Comparison of ENCODE assay signal across 1 cellular context in the genomic region with DNA sequence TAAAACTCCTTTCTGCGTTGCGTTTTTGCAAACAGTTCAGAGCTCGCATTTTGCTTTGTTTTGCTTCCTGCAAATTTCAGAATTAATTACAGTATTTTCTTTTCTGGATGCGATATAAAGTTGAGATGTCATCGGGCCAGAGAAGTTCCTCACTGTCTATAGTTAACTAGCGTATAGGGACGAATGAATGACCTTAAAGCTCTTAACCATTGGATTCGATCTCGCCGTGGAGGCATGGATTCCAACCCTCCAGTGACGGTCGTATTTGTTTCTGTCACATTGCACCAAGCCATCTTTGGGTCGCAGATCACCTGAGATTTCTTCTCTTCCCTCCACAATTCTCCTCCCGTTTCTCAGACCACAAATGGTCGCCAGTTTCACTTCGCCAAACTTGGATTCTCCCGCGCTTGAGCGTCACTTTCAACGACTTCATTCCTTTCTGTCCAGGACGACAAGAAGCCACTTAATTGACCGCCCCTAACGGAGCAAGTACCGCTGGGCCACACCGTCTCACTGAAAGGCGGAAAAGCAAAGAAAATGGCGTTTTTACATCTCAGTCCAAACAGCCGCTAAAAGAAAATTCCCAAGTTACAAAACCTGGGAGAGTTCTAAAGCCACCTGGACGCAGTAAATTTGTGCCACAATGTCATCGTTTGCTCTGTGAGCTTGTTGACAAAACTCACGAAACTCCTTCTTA.
TF ChIP-seq lines count a peak whose summit lies in the region.

No MANE protein-coding gene starts in this region.

TF ChIP-seq in K562, 482 proteins besides CTCF, POLR2A, EP300 and RAD21 (continued from another document):
- TF ChIP-seq, protein P1, sequence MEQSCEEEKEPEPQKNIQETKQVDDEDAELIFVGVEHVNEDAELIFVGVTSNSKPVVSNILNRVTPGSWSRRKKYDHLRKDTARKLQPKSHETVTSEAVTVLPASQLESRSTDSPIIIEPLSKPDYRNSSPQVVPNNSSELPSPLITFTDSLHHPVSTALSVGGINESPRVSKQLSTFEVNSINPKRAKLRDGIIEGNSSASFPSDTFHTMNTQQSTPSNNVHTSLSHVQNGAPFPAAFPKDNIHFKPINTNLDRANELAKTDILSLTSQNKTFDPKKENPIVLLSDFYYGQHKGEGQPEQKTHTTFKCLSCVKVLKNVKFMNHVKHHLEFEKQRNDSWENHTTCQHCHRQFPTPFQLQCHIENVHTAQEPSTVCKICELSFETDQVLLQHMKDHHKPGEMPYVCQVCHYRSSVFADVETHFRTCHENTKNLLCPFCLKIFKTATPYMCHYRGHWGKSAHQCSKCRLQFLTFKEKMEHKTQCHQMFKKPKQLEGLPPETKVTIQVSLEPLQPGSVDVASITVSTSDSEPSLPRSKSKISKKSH (CRISPR knock-in tag; IDR thresholded peaks at IDR 0.05): no peak
- TF ChIP-seq PHTF2 (CRISPR knock-in tag; IDR thresholded peaks at IDR 0.05) (no peak), ZNF79 (CRISPR knock-in tag; IDR thresholded peaks at IDR 0.05; ENCODE audit: low read depth) (no peak), NFIC (IDR thresholded peaks at IDR 0.05) (0 out of 2 replicates have a peak, but pooled peaks have one; percentile 22), MAFK (IDR thresholded peaks at IDR 0.05; ENCODE audit: low read length) (no peak), NFRKB (IDR thresholded peaks at IDR 0.05; ENCODE audit: low read depth) (0 out of 2 replicates have a peak, but pooled peaks have one; percentile 28), HDAC2 (IDR thresholded peaks at IDR 0.05) (no peak), L3MBTL2 (IDR thresholded peaks at IDR 0.05) (no peak), FOXK1 (CRISPR knock-in tag; IDR thresholded peaks at IDR 0.05; ENCODE audit: borderline replicate concordance) (no peak), SREBF2 (CRISPR knock-in tag; IDR thresholded peaks at IDR 0.05) (no peak), RCOR1 (IDR thresholded peaks at IDR 0.05; ENCODE audit: borderline replicate concordance in 1 of 2, low read depth in 2 of 2, low read length in 2 of 2) (0 out of 4 replicates have a peak, but pooled peaks of 1 of the 2 experiments have one; percentile 16), ETV5 (CRISPR knock-in tag; IDR thresholded peaks at IDR 0.05; ENCODE audit: low read depth) (no peak)
- TF ChIP-seq, protein P2, sequence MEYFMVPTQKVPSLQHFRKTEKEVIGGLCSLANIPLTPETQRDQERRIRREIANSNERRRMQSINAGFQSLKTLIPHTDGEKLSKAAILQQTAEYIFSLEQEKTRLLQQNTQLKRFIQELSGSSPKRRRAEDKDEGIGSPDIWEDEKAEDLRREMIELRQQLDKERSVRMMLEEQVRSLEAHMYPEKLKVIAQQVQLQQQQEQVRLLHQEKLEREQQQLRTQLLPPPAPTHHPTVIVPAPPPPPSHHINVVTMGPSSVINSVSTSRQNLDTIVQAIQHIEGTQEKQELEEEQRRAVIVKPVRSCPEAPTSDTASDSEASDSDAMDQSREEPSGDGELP (CRISPR knock-in tag; IDR thresholded peaks at IDR 0.05; ENCODE audit: borderline replicate concordance): no peak
- TF ChIP-seq, protein P3, sequence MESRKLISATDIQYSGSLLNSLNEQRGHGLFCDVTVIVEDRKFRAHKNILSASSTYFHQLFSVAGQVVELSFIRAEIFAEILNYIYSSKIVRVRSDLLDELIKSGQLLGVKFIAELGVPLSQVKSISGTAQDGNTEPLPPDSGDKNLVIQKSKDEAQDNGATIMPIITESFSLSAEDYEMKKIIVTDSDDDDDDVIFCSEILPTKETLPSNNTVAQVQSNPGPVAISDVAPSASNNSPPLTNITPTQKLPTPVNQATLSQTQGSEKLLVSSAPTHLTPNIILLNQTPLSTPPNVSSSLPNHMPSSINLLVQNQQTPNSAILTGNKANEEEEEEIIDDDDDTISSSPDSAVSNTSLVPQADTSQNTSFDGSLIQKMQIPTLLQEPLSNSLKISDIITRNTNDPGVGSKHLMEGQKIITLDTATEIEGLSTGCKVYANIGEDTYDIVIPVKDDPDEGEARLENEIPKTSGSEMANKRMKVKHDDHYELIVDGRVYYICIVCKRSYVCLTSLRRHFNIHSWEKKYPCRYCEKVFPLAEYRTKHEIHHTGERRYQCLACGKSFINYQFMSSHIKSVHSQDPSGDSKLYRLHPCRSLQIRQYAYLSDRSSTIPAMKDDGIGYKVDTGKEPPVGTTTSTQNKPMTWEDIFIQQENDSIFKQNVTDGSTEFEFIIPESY (CRISPR knock-in tag; IDR thresholded peaks at IDR 0.05): peak; percentile 85
- TF ChIP-seq, protein P4, sequence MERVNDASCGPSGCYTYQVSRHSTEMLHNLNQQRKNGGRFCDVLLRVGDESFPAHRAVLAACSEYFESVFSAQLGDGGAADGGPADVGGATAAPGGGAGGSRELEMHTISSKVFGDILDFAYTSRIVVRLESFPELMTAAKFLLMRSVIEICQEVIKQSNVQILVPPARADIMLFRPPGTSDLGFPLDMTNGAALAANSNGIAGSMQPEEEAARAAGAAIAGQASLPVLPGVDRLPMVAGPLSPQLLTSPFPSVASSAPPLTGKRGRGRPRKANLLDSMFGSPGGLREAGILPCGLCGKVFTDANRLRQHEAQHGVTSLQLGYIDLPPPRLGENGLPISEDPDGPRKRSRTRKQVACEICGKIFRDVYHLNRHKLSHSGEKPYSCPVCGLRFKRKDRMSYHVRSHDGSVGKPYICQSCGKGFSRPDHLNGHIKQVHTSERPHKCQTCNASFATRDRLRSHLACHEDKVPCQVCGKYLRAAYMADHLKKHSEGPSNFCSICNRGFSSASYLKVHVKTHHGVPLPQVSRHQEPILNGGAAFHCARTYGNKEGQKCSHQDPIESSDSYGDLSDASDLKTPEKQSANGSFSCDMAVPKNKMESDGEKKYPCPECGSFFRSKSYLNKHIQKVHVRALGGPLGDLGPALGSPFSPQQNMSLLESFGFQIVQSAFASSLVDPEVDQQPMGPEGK (CRISPR knock-in tag; IDR thresholded peaks at IDR 0.05; ENCODE audit: borderline replicate concordance): no peak
- TF ChIP-seq, protein P5, sequence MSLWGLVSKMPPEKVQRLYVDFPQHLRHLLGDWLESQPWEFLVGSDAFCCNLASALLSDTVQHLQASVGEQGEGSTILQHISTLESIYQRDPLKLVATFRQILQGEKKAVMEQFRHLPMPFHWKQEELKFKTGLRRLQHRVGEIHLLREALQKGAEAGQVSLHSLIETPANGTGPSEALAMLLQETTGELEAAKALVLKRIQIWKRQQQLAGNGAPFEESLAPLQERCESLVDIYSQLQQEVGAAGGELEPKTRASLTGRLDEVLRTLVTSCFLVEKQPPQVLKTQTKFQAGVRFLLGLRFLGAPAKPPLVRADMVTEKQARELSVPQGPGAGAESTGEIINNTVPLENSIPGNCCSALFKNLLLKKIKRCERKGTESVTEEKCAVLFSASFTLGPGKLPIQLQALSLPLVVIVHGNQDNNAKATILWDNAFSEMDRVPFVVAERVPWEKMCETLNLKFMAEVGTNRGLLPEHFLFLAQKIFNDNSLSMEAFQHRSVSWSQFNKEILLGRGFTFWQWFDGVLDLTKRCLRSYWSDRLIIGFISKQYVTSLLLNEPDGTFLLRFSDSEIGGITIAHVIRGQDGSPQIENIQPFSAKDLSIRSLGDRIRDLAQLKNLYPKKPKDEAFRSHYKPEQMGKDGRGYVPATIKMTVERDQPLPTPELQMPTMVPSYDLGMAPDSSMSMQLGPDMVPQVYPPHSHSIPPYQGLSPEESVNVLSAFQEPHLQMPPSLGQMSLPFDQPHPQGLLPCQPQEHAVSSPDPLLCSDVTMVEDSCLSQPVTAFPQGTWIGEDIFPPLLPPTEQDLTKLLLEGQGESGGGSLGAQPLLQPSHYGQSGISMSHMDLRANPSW (CRISPR knock-in tag; IDR thresholded peaks at IDR 0.05): no peak
- TF ChIP-seq, protein P6, sequence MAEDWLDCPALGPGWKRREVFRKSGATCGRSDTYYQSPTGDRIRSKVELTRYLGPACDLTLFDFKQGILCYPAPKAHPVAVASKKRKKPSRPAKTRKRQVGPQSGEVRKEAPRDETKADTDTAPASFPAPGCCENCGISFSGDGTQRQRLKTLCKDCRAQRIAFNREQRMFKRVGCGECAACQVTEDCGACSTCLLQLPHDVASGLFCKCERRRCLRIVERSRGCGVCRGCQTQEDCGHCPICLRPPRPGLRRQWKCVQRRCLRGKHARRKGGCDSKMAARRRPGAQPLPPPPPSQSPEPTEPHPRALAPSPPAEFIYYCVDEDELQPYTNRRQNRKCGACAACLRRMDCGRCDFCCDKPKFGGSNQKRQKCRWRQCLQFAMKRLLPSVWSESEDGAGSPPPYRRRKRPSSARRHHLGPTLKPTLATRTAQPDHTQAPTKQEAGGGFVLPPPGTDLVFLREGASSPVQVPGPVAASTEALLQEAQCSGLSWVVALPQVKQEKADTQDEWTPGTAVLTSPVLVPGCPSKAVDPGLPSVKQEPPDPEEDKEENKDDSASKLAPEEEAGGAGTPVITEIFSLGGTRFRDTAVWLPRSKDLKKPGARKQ (CRISPR knock-in tag; IDR thresholded peaks at IDR 0.05): 0 out of 2 replicates have a peak, but pooled peaks have one; percentile 55
